Comparison of ENCODE assay signal across 1 cellular context in genomic region chr22:18058770-18059169, GRCh38.
TF ChIP-seq lines count a peak whose summit lies in the region.

No MANE protein-coding gene starts in this region.

TF ChIP-seq in A549, 52 proteins besides CTCF, POLR2A, EP300 and RAD21:
- no peak for TF ChIP-seq RFX5 (IDR thresholded peaks at IDR 0.05)
- TF ChIP-seq CBX8 (IDR thresholded peaks at IDR 0.05) = no peak
- TF ChIP-seq NR3C1 (IDR thresholded peaks at IDR 0.05) = no peak
- TF ChIP-seq CEBPB (IDR thresholded peaks at IDR 0.05) = no peak
- no peak for TF ChIP-seq JUN (IDR thresholded peaks at IDR 0.05)
- no peak for TF ChIP-seq HOXB13 (CRISPR knock-in tag; IDR thresholded peaks at IDR 0.05; ENCODE audit: low read depth)
